In the genomic region with DNA sequence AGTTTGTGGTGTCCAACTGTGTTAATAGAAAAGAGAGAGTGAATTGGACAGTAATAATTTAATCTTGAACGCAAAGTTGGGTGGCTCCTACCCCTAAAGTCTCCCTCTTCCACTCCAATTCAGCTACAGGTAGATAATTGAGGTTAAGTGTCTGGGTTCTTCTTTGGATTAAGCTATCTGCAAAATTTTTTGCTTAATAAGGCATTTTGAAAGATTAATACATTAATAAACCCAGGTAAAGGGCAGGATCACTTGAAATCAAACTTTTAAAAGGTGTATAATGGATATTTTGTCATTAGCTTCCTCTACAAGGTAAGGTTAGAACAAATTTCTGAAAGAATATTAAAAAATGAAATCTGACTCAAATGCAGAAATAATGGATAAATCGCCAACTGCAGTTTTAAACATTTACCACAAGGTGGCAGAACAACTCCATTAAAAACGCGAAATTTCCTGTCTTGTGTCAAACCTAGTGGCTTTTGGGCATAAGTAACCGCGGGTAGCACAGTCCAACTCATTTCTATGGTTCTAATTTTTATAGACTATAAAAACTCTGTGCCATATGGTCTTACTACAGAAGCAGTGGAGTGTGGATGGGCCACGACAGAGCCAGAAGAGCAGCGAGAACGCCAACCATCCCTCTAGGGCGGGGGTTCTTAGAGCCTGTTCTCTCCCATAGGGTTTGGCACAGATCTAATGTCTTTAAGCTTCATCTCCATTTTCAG, we compare ENCODE assay signal across 8 cellular contexts.
DNase-seq lines count a peak whose midpoint lies in the region; ATAC-seq and TF ChIP-seq lines count a peak whose summit lies in the region.

No MANE protein-coding gene starts in this region.

- no peak overlapping the region for H3K4me3 Mint-ChIP-seq in CD4-positive, CD25-positive, alpha-beta regulatory T cell
- H3K4me3 Mint-ChIP-seq in MCF 10A (ENCODE audit: unreplicated experiment): no peak overlapping the region
- no peak overlapping the region for H3K4me3 Mint-ChIP-seq in activated CD8-positive, alpha-beta memory T cell treated with anti-CD3 and anti-CD28 coated beads, Interleukin-2, amount 10 ng/mL, durations not matched to agents 7 days and 5 days

- BruUV-seq in MCF 10A (replicated peaks; lab: Mats Ljungman, UMichigan): no TSS peak

- no peak overlapping the region for H3K27ac ChIP-seq in CD4-positive, CD25-positive, alpha-beta regulatory T cell (ENCODE audit: insufficient read depth, low read length, poor library complexity, severe bottlenecking)
- H3K27ac ChIP-seq in stomach: no peak overlapping the region
- H3K27ac ChIP-seq in effector memory CD4-positive, alpha-beta T cell (ENCODE audit: insufficient read depth, low read length, poor library complexity, severe bottlenecking): no peak overlapping the region

- in situ Hi-C loops in HAP-1 (cut with MboI; ENCODE audit: low sequenced_read_pairs): loop anchor here (5.0 to 25.0 kb wide), 2 partner anchors 745 to 1010 kb away; no protein-coding TSS in a partner anchor

- intact Hi-C loops in MCF 10A (cut with micrococcal nuclease) (loop anchor here (1.0 to 5.0 kb wide), 4 partner anchors 133 to 747 kb away; no protein-coding TSS in a partner anchor), stomach (cut with DNase I; ENCODE audit: low total_unique reads) (loop anchor here (5.0 kb wide), 1 partner anchor 745 kb away; no protein-coding TSS in a partner anchor)

- TF ChIP-seq EP300 in stomach (IDR thresholded peaks at IDR 0.05): no peak

- ATAC-seq in CD4-positive, CD25-positive, alpha-beta regulatory T cell (ENCODE audit: low read depth in 2 of 2): no peak
- no peak for ATAC-seq in activated CD8-positive, alpha-beta memory T cell treated with anti-CD3 and anti-CD28 coated beads, Interleukin-2, amount 10 ng/mL, durations not matched to agents 7 days and 5 days

- TF ChIP-seq CTCF in MCF 10A (IDR thresholded peaks at IDR 0.05; ENCODE audit: unreplicated experiment): peak; percentile 59
- TF ChIP-seq CTCF in stomach (IDR thresholded peaks at IDR 0.05): peak in 5 of 7 experiments; percentile 78 to 94 (median 85)

- no peaks in the 10 kb centered on the region for H3K9me3 Mint-ChIP-seq in CD4-positive, CD25-positive, alpha-beta regulatory T cell
- H3K9me3 Mint-ChIP-seq in MCF 10A (ENCODE audit: unreplicated experiment): no peaks in the 10 kb centered on the region
- H3K9me3 Mint-ChIP-seq in activated CD8-positive, alpha-beta memory T cell treated with anti-CD3 and anti-CD28 coated beads, Interleukin-2, amount 10 ng/mL, durations not matched to agents 7 days and 5 days (ENCODE audit: low read depth): no peaks in the 10 kb centered on the region

- DNase-seq in CD4-positive, CD25-positive, alpha-beta regulatory T cell: peak in 2 of 3 donors; percentile 50 to 62
- DNase-seq in HAP-1 (ENCODE audit: low spot score in 2 of 2) (peak; percentile 26 to 40), NCI-H748 (lab: John Stamatoyannopoulos, UW; ENCODE audit: unreplicated experiment) (peak; percentile 87), MCF 10A (ENCODE audit: unreplicated experiment) (peak; percentile 75), inferior parietal cortex (ENCODE audit: extremely low spot score) (peak; percentile 86), stomach (no peak)
- DNase-seq in effector memory CD4-positive, alpha-beta T cell: no peak
- DNase-seq in activated CD8-positive, alpha-beta memory T cell treated with anti-CD3 and anti-CD28 coated beads, Interleukin-2, amount 10 ng/mL, durations not matched to agents 7 days and 5 days: no peak

- TF ChIP-seq POLR2A in stomach (IDR thresholded peaks at IDR 0.05): no peak

- no peak overlapping the region for H3K27ac Mint-ChIP-seq in CD4-positive, CD25-positive, alpha-beta regulatory T cell
- H3K27ac Mint-ChIP-seq in MCF 10A (ENCODE audit: low read depth, unreplicated experiment): peak overlapping the region; percentile 74
- H3K27ac Mint-ChIP-seq in activated CD8-positive, alpha-beta memory T cell treated with anti-CD3 and anti-CD28 coated beads, Interleukin-2, amount 10 ng/mL, durations not matched to agents 7 days and 5 days: no peak overlapping the region

- H3K4me3 ChIP-seq in CD4-positive, CD25-positive, alpha-beta regulatory T cell (ENCODE audit: low read depth, low read length): no peak overlapping the region
- no peak overlapping the region for H3K4me3 ChIP-seq in HAP-1
- H3K4me3 ChIP-seq in stomach: no peak overlapping the region
- H3K4me3 ChIP-seq in effector memory CD4-positive, alpha-beta T cell (ENCODE audit: insufficient read depth, low read depth, low read length, poor library complexity, severe bottlenecking): no peak overlapping the region

- H3K27me3 ChIP-seq in CD4-positive, CD25-positive, alpha-beta regulatory T cell (ENCODE audit: control insufficient read depth, insufficient read depth, low read length): peaks cover 6% of the 10 kb centered on the region
- H3K27me3 ChIP-seq in HAP-1 (ENCODE audit: low read depth) (peaks cover 29% of the 10 kb centered on the region), stomach (no peaks in the 10 kb centered on the region)
- peaks cover 3% of the 10 kb centered on the region for H3K27me3 ChIP-seq in effector memory CD4-positive, alpha-beta T cell (replicated peaks; ENCODE audit: control insufficient read depth, insufficient read depth, low read length, poor library complexity, severe bottlenecking)

- no peaks in the 10 kb centered on the region for H3K4me1 ChIP-seq in CD4-positive, CD25-positive, alpha-beta regulatory T cell (ENCODE audit: control insufficient read depth, insufficient read depth, low read length, poor library complexity, severe bottlenecking)
- no peaks in the 10 kb centered on the region for H3K4me1 ChIP-seq in HAP-1
- peaks cover 0 to 16% (median 9%) of the 10 kb centered on the region in 4 donors for H3K4me1 ChIP-seq in stomach
- H3K4me1 ChIP-seq in effector memory CD4-positive, alpha-beta T cell (ENCODE audit: control insufficient read depth, insufficient read depth, low read length, poor library complexity, severe bottlenecking): no peaks in the 10 kb centered on the region

- H3K36me3 ChIP-seq in CD4-positive, CD25-positive, alpha-beta regulatory T cell (ENCODE audit: control insufficient read depth, insufficient read depth, low read length): no peaks in the 10 kb centered on the region
- no peaks in the 10 kb centered on the region for H3K36me3 ChIP-seq in HAP-1 (replicated peaks)
- H3K36me3 ChIP-seq in stomach: peaks cover 3 to 44% (median 25%) of the 10 kb centered on the region in 4 donors
- H3K36me3 ChIP-seq in effector memory CD4-positive, alpha-beta T cell (ENCODE audit: control insufficient read depth, insufficient read depth, low read length): no peaks in the 10 kb centered on the region

- H3K36me3 Mint-ChIP-seq in CD4-positive, CD25-positive, alpha-beta regulatory T cell: no peaks in the 10 kb centered on the region
- H3K36me3 Mint-ChIP-seq in MCF 10A (ENCODE audit: insufficient read depth, unreplicated experiment): peaks cover 51% of the 10 kb centered on the region
- no peaks in the 10 kb centered on the region for H3K36me3 Mint-ChIP-seq in activated CD8-positive, alpha-beta memory T cell treated with anti-CD3 and anti-CD28 coated beads, Interleukin-2, amount 10 ng/mL, durations not matched to agents 7 days and 5 days

- POLR2A ChIA-PET in MCF 10A (lab: Yijun Ruan, JAX): interaction anchor here (0.6 to 3.3 kb wide), 4 partner anchors 131 to 1143 kb away, joined by 3 to 34 read pairs (median 4); a partner anchor contains a TSS

- H3K4me1 Mint-ChIP-seq in CD4-positive, CD25-positive, alpha-beta regulatory T cell: no peaks in the 10 kb centered on the region
- H3K4me1 Mint-ChIP-seq in MCF 10A (ENCODE audit: insufficient read depth, unreplicated experiment): peaks cover 15% of the 10 kb centered on the region
- H3K4me1 Mint-ChIP-seq in activated CD8-positive, alpha-beta memory T cell treated with anti-CD3 and anti-CD28 coated beads, Interleukin-2, amount 10 ng/mL, durations not matched to agents 7 days and 5 days: peaks cover 16% of the 10 kb centered on the region

- CTCF ChIA-PET in MCF 10A (lab: Yijun Ruan, JAX): interaction anchor here (0.5 to 2.4 kb wide), 49 partner anchors 9 to 1022 kb away, joined by 3 to 102 read pairs (median 3); a partner anchor contains a TSS
- CTCF ChIA-PET in activated CD8-positive, alpha-beta memory T cell treated with anti-CD3 and anti-CD28 coated beads, Interleukin-2, amount 10 ng/mL, durations not matched to agents 7 days and 5 days (lab: Charles Lee): interaction anchor here (1.2 to 2.4 kb wide), 7 partner anchors 9 to 747 kb away, joined by 4 to 29 read pairs (median 6); a partner anchor contains a TSS

- H3K9me3 ChIP-seq in CD4-positive, CD25-positive, alpha-beta regulatory T cell (ENCODE audit: control insufficient read depth in 2 of 2, low read length in 2 of 2): no peaks in the 10 kb centered on the region
- H3K9me3 ChIP-seq in HAP-1: no peaks in the 10 kb centered on the region
- no peaks in the 10 kb centered on the region for H3K9me3 ChIP-seq in stomach
- H3K9me3 ChIP-seq in effector memory CD4-positive, alpha-beta T cell (ENCODE audit: control insufficient read depth, low read length): no peaks in the 10 kb centered on the region

- 38 to 40% (median 40%) methylated on average over 10 of the region's 10 CpGs for WGBS in stomach, 5 donors

- peaks cover 31% of the 10 kb centered on the region for H3K27me3 Mint-ChIP-seq in CD4-positive, CD25-positive, alpha-beta regulatory T cell
- no peaks in the 10 kb centered on the region for H3K27me3 Mint-ChIP-seq in MCF 10A (ENCODE audit: insufficient read depth, unreplicated experiment)
- peaks cover 53% of the 10 kb centered on the region for H3K27me3 Mint-ChIP-seq in activated CD8-positive, alpha-beta memory T cell treated with anti-CD3 and anti-CD28 coated beads, Interleukin-2, amount 10 ng/mL, durations not matched to agents 7 days and 5 days

Comparison
In these comparisons a context has a peak if more than half of its experiments do, and no peak if none do; other contexts are left out.
1. DNase-seq: peak in CD4-positive, CD25-positive, alpha-beta regulatory T cell (2 of 3), HAP-1 (2 of 2), NCI-H748 (single experiment), MCF 10A (single experiment) and inferior parietal cortex (single experiment); none in stomach (single experiment), effector memory CD4-positive, alpha-beta T cell (0 of 3) and activated CD8-positive, alpha-beta memory T cell treated with anti-CD3 and anti-CD28 coated beads, Interleukin-2, amount 10 ng/mL, durations not matched to agents 7 days and 5 days (single experiment).